17 cellular contexts compared by ENCODE assay signal in the genomic region with DNA sequence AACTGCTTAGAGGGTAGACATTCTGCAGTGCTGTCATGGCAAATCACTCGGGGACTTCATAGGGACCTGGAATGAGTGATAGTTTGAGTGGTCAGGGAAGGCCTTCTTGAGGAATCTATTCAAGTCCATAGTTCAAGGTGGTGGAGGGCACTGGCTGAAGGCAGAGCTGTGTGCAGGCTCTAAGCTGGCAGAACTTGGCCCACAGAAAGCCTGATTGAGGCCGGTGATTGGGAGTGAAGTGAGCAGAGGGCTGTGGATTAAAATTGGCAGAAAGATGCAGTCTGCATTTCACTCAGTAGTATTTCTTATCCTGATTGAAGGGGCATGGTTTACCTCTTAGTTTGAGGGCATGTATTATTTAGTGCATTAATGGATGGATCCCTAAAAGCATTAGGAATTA. TPM values are rescaled to one million over a fixed set of nuclear protein-coding genes. Genes with fewer than 3 reads are reported as not detected.
A peak's percentile ranks its signal among the peaks of the same experiment; 100 is the strongest.
DNase-seq lines count a peak whose midpoint lies in the region; ATAC-seq and TF ChIP-seq lines count a peak whose summit lies in the region.
"Had no signal": no experiment of that assay in that cellular context is flagged by ENCODE, and none has a peak within 500 bp of the region (broad histone marks: within the 10 kb centered on the region; RNA-seq: fewer than 3 reads in every experiment).

No MANE protein-coding gene starts in this region.

- H3K4me3 ChIP-seq in HUES64 (ENCODE audit: low read length) (peak overlapping the region; percentile 46), right cardiac atrium (ENCODE audit: low read length) (no peak overlapping the region)
- H3K4me3 ChIP-seq: BLaER1, K562, sigmoid colon had no signal

- ATAC-seq in CD4-positive, alpha-beta T cell (ENCODE audit: poor library complexity), result no peak
- no peak for ATAC-seq in right cardiac atrium
- ATAC-seq: activated T-cell treated with anti-CD3 and anti-CD28 coated beads, Interleukin-2, amount 50 U/mL, for 72 hours had no signal

- H3K4me1 Mint-ChIP-seq in CD4-positive, alpha-beta T cell (ENCODE audit: low read depth), result peaks cover 30% of the 10 kb centered on the region
- H3K4me1 Mint-ChIP-seq in osteocyte (ENCODE audit: unreplicated experiment), result peaks cover 45% of the 10 kb centered on the region

- no peaks in the 10 kb centered on the region for H3K27me3 ChIP-seq in CD4-positive, alpha-beta T cell (ENCODE audit: control insufficient read depth, insufficient read depth, low read length)
- H3K27me3 ChIP-seq in HUES64 (ENCODE audit: insufficient read depth, low read length) (no peaks in the 10 kb centered on the region), right cardiac atrium (ENCODE audit: control insufficient read depth, insufficient read depth) (no peaks in the 10 kb centered on the region)
- H3K27me3 ChIP-seq: BLaER1, sigmoid colon had no signal

- H3K9ac ChIP-seq in HUES64 (ENCODE audit: low read depth, low read length), result peak overlapping the region; percentile 70
- H3K9ac ChIP-seq: BLaER1 had no signal

- peak overlapping the region; percentile 40 for H3K27ac Mint-ChIP-seq in CD4-positive, alpha-beta T cell
- peak overlapping the region; percentile 34 for H3K27ac Mint-ChIP-seq in osteocyte (ENCODE audit: unreplicated experiment)
- H3K27ac Mint-ChIP-seq: activated T-cell treated with anti-CD3 and anti-CD28 coated beads, Interleukin-2, amount 50 U/mL, for 72 hours had no signal

- in situ Hi-C loops in ACHN (cut with HindIII; ENCODE audit: low pct_ligation_motif_present, low pct_unique_long_range_greater_than_20kb, low sequenced_read_pairs), result no loop called here

- 89% methylated on average over 2 of the region's 2 CpGs for WGBS in HUES64
- 66% methylated on average over 2 of the region's 2 CpGs for WGBS in right cardiac atrium

- H3K4me3 Mint-ChIP-seq in CD4-positive, alpha-beta T cell, result no peak overlapping the region
- H3K4me3 Mint-ChIP-seq in osteocyte (ENCODE audit: unreplicated experiment), result no peak overlapping the region
- H3K4me3 Mint-ChIP-seq: activated T-cell treated with anti-CD3 and anti-CD28 coated beads, Interleukin-2, amount 50 U/mL, for 72 hours had no signal

- POLR2A ChIA-PET in CD4-positive, alpha-beta T cell (lab: Charles Lee), result no interaction called here

- H3K4me1 ChIP-seq in HUES64 (ENCODE audit: insufficient read depth, low read length) (peaks cover 71% of the 10 kb centered on the region), right cardiac atrium (ENCODE audit: control insufficient read depth, insufficient read depth, low read length) (peaks cover 18% of the 10 kb centered on the region)

- DNase-seq in CD4-positive, alpha-beta T cell, result no peak
- DNase-seq in right cardiac atrium, result no peak
- no peak for DNase-seq in osteocyte (ENCODE audit: extremely low spot score, unreplicated experiment)
- no peak for DNase-seq in ACHN
- no peak for DNase-seq in COR-L47 (lab: John Stamatoyannopoulos, UW)
- DNase-seq in MV-4-11 (lab: John Stamatoyannopoulos, UW), result no peak
- DNase-seq: activated T-cell treated with anti-CD3 and anti-CD28 coated beads, Interleukin-2, amount 50 U/mL, for 72 hours; amniotic stem cell; glutamatergic neuron; NCI-H2171; SHP77; sigmoid colon; stimulated activated CD4-positive, alpha-beta T cell treated with anti-CD3 and anti-CD28 coated beads, Interleukin-4, amount 100 ng/mL, for 24 hours; T1000 had no signal

- no peak overlapping the region for H3K27ac ChIP-seq in CD4-positive, alpha-beta T cell (ENCODE audit: low read depth, low read length)
- peak overlapping the region; percentile 84 for H3K27ac ChIP-seq in HUES64 (ENCODE audit: low read depth, low read length)
- H3K27ac ChIP-seq in right cardiac atrium (ENCODE audit: low read length), result peak overlapping the region; percentile 6
- H3K27ac ChIP-seq: BLaER1, sigmoid colon had no signal

- CTCF ChIA-PET in CD4-positive, alpha-beta T cell (lab: Charles Lee), result no interaction called here

- no peaks in the 10 kb centered on the region for H3K27me3 Mint-ChIP-seq in CD4-positive, alpha-beta T cell
- no peaks in the 10 kb centered on the region for H3K27me3 Mint-ChIP-seq in osteocyte (ENCODE audit: unreplicated experiment)

- TF ChIP-seq CTCF in CD4-positive, alpha-beta T cell (IDR thresholded peaks at IDR 0.05), result no peak
- TF ChIP-seq CTCF in osteocyte (IDR thresholded peaks at IDR 0.05), result no peak

- no peaks in the 10 kb centered on the region for H3K36me3 Mint-ChIP-seq in CD4-positive, alpha-beta T cell (ENCODE audit: low read depth)
- H3K36me3 Mint-ChIP-seq in osteocyte (ENCODE audit: unreplicated experiment), result peaks cover 3% of the 10 kb centered on the region

- H3K9me3 Mint-ChIP-seq in CD4-positive, alpha-beta T cell, result no peaks in the 10 kb centered on the region
- peaks cover 5% of the 10 kb centered on the region for H3K9me3 Mint-ChIP-seq in osteocyte (ENCODE audit: unreplicated experiment)
- H3K9me3 Mint-ChIP-seq: activated T-cell treated with anti-CD3 and anti-CD28 coated beads, Interleukin-2, amount 50 U/mL, for 72 hours had no signal

- no peaks in the 10 kb centered on the region for H3K36me3 ChIP-seq in HUES64 (ENCODE audit: insufficient read depth, low read length)
- H3K36me3 ChIP-seq: BLaER1, sigmoid colon had no signal

- H3K9me3 ChIP-seq in CD4-positive, alpha-beta T cell (ENCODE audit: control insufficient read depth, low read length), result no peaks in the 10 kb centered on the region
- H3K9me3 ChIP-seq in HUES64 (ENCODE audit: insufficient read depth, low read depth, low read length), result no peaks in the 10 kb centered on the region
- no peaks in the 10 kb centered on the region for H3K9me3 ChIP-seq in right cardiac atrium (ENCODE audit: control insufficient read depth, low read length)
- H3K9me3 ChIP-seq: BLaER1, sigmoid colon had no signal

- intact Hi-C loops in CD4-positive, alpha-beta T cell (cut with DNase I, micrococcal nuclease), result loop anchor here (5.0 kb wide), 2 partner anchors 43 to 48 kb away; a partner anchor contains a TSS
- intact Hi-C loops in right cardiac atrium (cut with DNase I), result no loop called here

RNA-seq across cellular contexts. Expression of a gene that starts 44.9 kb away (rescaled TPM):
- 100 to 1,000 TPM; 143 to 153 TPM for total RNA-seq in CD4-positive, alpha-beta T cell
- 19.5 TPM for polyA plus RNA-seq in HUES64 (2013, experiment 1 of 2)
- 25.1 TPM for polyA plus RNA-seq in HUES64 (2013, experiment 2 of 2)
- total RNA-seq in right cardiac atrium (10 to 100 TPM; 55.5 to 70.5 (median 68.5) TPM), osteocyte (144 and 152 TPM in 2 replicates)
- polyA plus RNA-seq in right cardiac atrium, result 11.5 TPM

Comparison
In these comparisons a context has a peak if more than half of its experiments do, and no peak if none do; other contexts are left out.
1. intact Hi-C loops: an anchor here in CD4-positive, alpha-beta T cell (5.0 kb wide); none called in right cardiac atrium.